3 cellular contexts compared by ENCODE assay signal in genomic region chr2:190320696-190321095, GRCh38.
TF ChIP-seq lines count a peak whose summit lies in the region.

No MANE protein-coding gene starts in this region.

TF ChIP-seq in SK-N-SH, 30 proteins besides CTCF, POLR2A, EP300 and RAD21:
- TF ChIP-seq TEAD4 (IDR thresholded peaks at IDR 0.05; ENCODE audit: borderline replicate concordance, insufficient read depth) (no peak), SMC3 (IDR thresholded peaks at IDR 0.05; ENCODE audit: low read depth, low read length) (no peak), MEF2A (IDR thresholded peaks at IDR 0.05; ENCODE audit: borderline replicate concordance, low read depth) (no peak), TAF1 (IDR thresholded peaks at IDR 0.05; ENCODE audit: borderline replicate concordance, low read depth, low read length) (no peak), JUND (IDR thresholded peaks at IDR 0.05) (no peak), FOXM1 (IDR thresholded peaks at IDR 0.05; ENCODE audit: low read depth) (no peak), CHD2 (IDR thresholded peaks at IDR 0.05; ENCODE audit: low read length, partially characterized antibody) (no peak), FOXJ3 (CRISPR knock-in tag; IDR thresholded peaks at IDR 0.05) (no peak), POLR2AphosphoS5 (IDR thresholded peaks at IDR 0.05; ENCODE audit: low read depth, low read length) (no peak), NFIC (IDR thresholded peaks at IDR 0.05; ENCODE audit: borderline replicate concordance) (no peak), GABPA (IDR thresholded peaks at IDR 0.05; ENCODE audit: low read depth) (no peak)
- TF ChIP-seq, protein P1, sequence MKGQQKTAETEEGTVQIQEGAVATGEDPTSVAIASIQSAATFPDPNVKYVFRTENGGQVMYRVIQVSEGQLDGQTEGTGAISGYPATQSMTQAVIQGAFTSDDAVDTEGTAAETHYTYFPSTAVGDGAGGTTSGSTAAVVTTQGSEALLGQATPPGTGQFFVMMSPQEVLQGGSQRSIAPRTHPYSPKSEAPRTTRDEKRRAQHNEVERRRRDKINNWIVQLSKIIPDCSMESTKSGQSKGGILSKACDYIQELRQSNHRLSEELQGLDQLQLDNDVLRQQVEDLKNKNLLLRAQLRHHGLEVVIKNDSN (IDR thresholded peaks at IDR 0.05; ENCODE audit: borderline replicate concordance, low read depth), result no peak
- TF ChIP-seq, protein P2, sequence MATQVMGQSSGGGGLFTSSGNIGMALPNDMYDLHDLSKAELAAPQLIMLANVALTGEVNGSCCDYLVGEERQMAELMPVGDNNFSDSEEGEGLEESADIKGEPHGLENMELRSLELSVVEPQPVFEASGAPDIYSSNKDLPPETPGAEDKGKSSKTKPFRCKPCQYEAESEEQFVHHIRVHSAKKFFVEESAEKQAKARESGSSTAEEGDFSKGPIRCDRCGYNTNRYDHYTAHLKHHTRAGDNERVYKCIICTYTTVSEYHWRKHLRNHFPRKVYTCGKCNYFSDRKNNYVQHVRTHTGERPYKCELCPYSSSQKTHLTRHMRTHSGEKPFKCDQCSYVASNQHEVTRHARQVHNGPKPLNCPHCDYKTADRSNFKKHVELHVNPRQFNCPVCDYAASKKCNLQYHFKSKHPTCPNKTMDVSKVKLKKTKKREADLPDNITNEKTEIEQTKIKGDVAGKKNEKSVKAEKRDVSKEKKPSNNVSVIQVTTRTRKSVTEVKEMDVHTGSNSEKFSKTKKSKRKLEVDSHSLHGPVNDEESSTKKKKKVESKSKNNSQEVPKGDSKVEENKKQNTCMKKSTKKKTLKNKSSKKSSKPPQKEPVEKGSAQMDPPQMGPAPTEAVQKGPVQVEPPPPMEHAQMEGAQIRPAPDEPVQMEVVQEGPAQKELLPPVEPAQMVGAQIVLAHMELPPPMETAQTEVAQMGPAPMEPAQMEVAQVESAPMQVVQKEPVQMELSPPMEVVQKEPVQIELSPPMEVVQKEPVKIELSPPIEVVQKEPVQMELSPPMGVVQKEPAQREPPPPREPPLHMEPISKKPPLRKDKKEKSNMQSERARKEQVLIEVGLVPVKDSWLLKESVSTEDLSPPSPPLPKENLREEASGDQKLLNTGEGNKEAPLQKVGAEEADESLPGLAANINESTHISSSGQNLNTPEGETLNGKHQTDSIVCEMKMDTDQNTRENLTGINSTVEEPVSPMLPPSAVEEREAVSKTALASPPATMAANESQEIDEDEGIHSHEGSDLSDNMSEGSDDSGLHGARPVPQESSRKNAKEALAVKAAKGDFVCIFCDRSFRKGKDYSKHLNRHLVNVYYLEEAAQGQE (IDR thresholded peaks at IDR 0.05; ENCODE audit: low read depth, low read length), result no peak
TF ChIP-seq in SK-N-SH: peak in this region for 0.

TF ChIP-seq in SK-N-SH treated with all-trans-retinoic acid at 6 μM for 48 hours, 23 proteins besides CTCF, POLR2A, EP300 and RAD21:
- TF ChIP-seq PPARA (CRISPR knock-in tag; IDR thresholded peaks at IDR 0.05; ENCODE audit: borderline replicate concordance), result no peak
- no peak for TF ChIP-seq TCF4 (CRISPR knock-in tag; IDR thresholded peaks at IDR 0.05; ENCODE audit: borderline replicate concordance)
- TF ChIP-seq BACH2 (CRISPR knock-in tag; IDR thresholded peaks at IDR 0.05; ENCODE audit: borderline replicate concordance), result no peak
- TF ChIP-seq GLIS3 (CRISPR knock-in tag; IDR thresholded peaks at IDR 0.05), result no peak
- no peak for TF ChIP-seq TSHZ2 (CRISPR knock-in tag; IDR thresholded peaks at IDR 0.05)
- no peak for TF ChIP-seq ZNF565 (CRISPR knock-in tag; conservative IDR thresholded peaks at IDR 0.05; ENCODE audit: low read depth)
TF ChIP-seq in SK-N-SH treated with all-trans-retinoic acid at 6 μM for 48 hours: peak in this region for 0.

TF ChIP-seq in HepG2, 621 proteins besides CTCF, POLR2A, EP300 and RAD21:
- TF ChIP-seq ZNF253 (CRISPR knock-in tag; IDR thresholded peaks at IDR 0.05; ENCODE audit: borderline replicate concordance) (no peak), ZNF512B (CRISPR knock-in tag; IDR thresholded peaks at IDR 0.05; ENCODE audit: borderline replicate concordance) (0 out of 2 replicates have a peak, but pooled peaks have one; percentile 3), ZNF777 (CRISPR knock-in tag; IDR thresholded peaks at IDR 0.05) (0 out of 2 replicates have a peak, but pooled peaks have one; percentile 9), ZFP90 (CRISPR knock-in tag; IDR thresholded peaks at IDR 0.05; ENCODE audit: borderline replicate concordance) (0 out of 2 replicates have a peak, but pooled peaks have one; percentile 29)
